11 cellular contexts compared by ENCODE assay signal in genomic region chr5:38468202-38468656, GRCh38.
DNase-seq lines count a peak whose midpoint lies in the region; ATAC-seq and TF ChIP-seq lines count a peak whose summit lies in the region.
"Had no signal": no experiment of that assay in that cellular context is flagged by ENCODE, and none has a peak within 500 bp of the region (broad histone marks: within the 10 kb centered on the region; RNA-seq: fewer than 3 reads in every experiment).

No MANE protein-coding gene starts in this region.

- TF ChIP-seq CTCF in right atrium auricular region (IDR thresholded peaks at IDR 0.05): no peak
- TF ChIP-seq CTCF in gastrocnemius medialis (IDR thresholded peaks at IDR 0.05 in 4 of 5, conservative IDR thresholded peaks at IDR 0.05 in 1 of 5): no peak

- peak overlapping the region; percentile 74 to 77 for H3K27ac ChIP-seq in right atrium auricular region
- peak overlapping the region; percentile 95 to 99 (median 97) for H3K27ac ChIP-seq in gastrocnemius medialis

- H3K9me3 ChIP-seq in right atrium auricular region: no peaks in the 10 kb centered on the region
- no peaks in the 10 kb centered on the region for H3K9me3 ChIP-seq in gastrocnemius medialis

- intact Hi-C loops in gastrocnemius medialis (cut with DNase I; ENCODE audit: low total_unique reads): loop anchor here (5.0 to 10.0 kb wide), 5 partner anchors 89 to 743 kb away; partner anchors contain the start of genes LIFR and RICTOR

- in situ Hi-C loops in gastrocnemius medialis (cut with MboI; ENCODE audit: low sequenced_read_pairs in 4 of 4): no loop called here

- H3K4me3 ChIP-seq in right atrium auricular region: no peak overlapping the region
- H3K4me3 ChIP-seq in gastrocnemius medialis: peak overlapping the region; percentile 51 to 54 (median 52)

- H3K4me1 ChIP-seq in right atrium auricular region (peaks cover 0 to 85% of the 10 kb centered on the region in 2 donors), gastrocnemius medialis (peaks cover 71 to 73% of the 10 kb centered on the region in 2 donors)

- TF ChIP-seq POLR2A in gastrocnemius medialis (IDR thresholded peaks at IDR 0.05): peak; percentile 86 to 88

- H3K36me3 ChIP-seq in right atrium auricular region (no peaks in the 10 kb centered on the region), gastrocnemius medialis (no peaks in the 10 kb centered on the region)

- peak; percentile 98 for DNase-seq in ELR (ENCODE audit: low read depth)
- DNase-seq in amniotic stem cell (lab: John Stamatoyannopoulos, UW): peak; percentile 44
- no peak for DNase-seq in right atrium auricular region (ENCODE audit: low spot score)
- peak; percentile 92 for DNase-seq in gastrocnemius medialis
- no peak for DNase-seq in DMS153 treated with DMSO at 0.1 percent for 48 hours (lab: John Stamatoyannopoulos, UW; ENCODE audit: unreplicated experiment)
- no peak for DNase-seq in NCI-H2171 treated with DMSO at 0.1 percent for 48 hours (lab: John Stamatoyannopoulos, UW)
- DNase-seq: activated naive CD8-positive, alpha-beta T cell treated with anti-CD3 and anti-CD28 coated beads, Interleukin-2, amount 10 ng/mL, durations not matched to agents 7 days and 5 days; DMS53; T-cell had no signal

- no peaks in the 10 kb centered on the region for H3K27me3 ChIP-seq in right atrium auricular region
- no peaks in the 10 kb centered on the region for H3K27me3 ChIP-seq in gastrocnemius medialis

- peak; percentile 42 to 52 for ATAC-seq in gastrocnemius medialis
- ATAC-seq in HG03460 (IDR thresholded peaks at IDR 0.05; ENCODE audit: unreplicated experiment): no peak
- ATAC-seq in HG03565 (IDR thresholded peaks at IDR 0.05; ENCODE audit: unreplicated experiment): no peak
- ATAC-seq: T-cell had no signal

Comparison
In these comparisons a context has a peak if more than half of its experiments do, and no peak if none do; other contexts are left out.
1. DNase-seq: peak in ELR (single experiment), amniotic stem cell (single experiment) and gastrocnemius medialis (2 of 2); none in right atrium auricular region (single experiment), DMS153 treated with DMSO at 0.1 percent for 48 hours (single experiment) and NCI-H2171 treated with DMSO at 0.1 percent for 48 hours (single experiment).
2. H3K4me3 ChIP-seq: peak in gastrocnemius medialis (4 of 4); none in right atrium auricular region (0 of 2).
3. ATAC-seq: peak in gastrocnemius medialis (2 of 2); none in HG03460 (single experiment) and HG03565 (single experiment).